22 cellular contexts compared by ENCODE assay signal in the genomic region with DNA sequence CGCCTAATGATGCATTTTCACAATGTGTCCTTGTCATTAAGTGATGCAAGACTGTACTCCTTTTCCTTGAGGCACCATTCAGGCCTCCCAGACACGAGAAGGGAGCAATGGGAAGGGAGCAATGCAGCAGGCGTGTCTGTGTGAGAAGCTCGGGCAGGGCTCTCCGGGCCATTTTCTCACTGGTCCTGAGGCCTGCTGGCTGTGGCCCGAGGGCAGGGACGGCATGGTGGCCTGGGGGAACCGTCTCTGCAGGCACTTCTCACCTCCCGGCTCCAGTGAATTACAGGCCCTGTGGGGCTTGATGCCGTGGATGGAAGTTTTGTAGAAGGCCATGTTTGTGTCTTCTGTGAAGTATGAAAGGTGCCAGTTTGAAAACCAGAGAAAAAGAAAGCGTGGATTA.
"Had no signal": no experiment of that assay in that cellular context is flagged by ENCODE, and none has a peak within 500 bp of the region (broad histone marks: within the 10 kb centered on the region; RNA-seq: fewer than 3 reads in every experiment).

No MANE protein-coding gene starts in this region.

- H3K36me3 ChIP-seq: neutrophil, thoracic aorta had no signal

- H3K9me3 ChIP-seq: heart left ventricle, neutrophil, psoas muscle, sigmoid colon, stomach, thoracic aorta had no signal

- H3K4me1 Mint-ChIP-seq: endodermal cell, memory B cell, mesothelial cell of epicardium had no signal

- H3K27me3 ChIP-seq: heart left ventricle, neutrophil, stomach had no signal

- ATAC-seq: left colon, natural killer cell, psoas muscle had no signal

- H3K9me3 Mint-ChIP-seq: endodermal cell, memory B cell, mesothelial cell of epicardium, natural killer cell had no signal

- H3K4me3 Mint-ChIP-seq: endodermal cell, memory B cell, mesothelial cell of epicardium, natural killer cell had no signal

- H3K4me3 ChIP-seq: coronary artery, heart left ventricle, psoas muscle, sigmoid colon, skin epidermis, stomach, thoracic aorta had no signal

- H3K36me3 Mint-ChIP-seq: memory B cell, mesothelial cell of epicardium, natural killer cell had no signal

- H3K27ac Mint-ChIP-seq: endodermal cell, memory B cell, mesothelial cell of epicardium, natural killer cell had no signal

- DNase-seq: central memory CD4-positive, alpha-beta T cell; effector CD4-positive, alpha-beta T cell; endodermal cell; erythroblast; foreskin melanocyte; heart left ventricle; hippocampal formation; left colon; natural killer cell; psoas muscle; retina; sigmoid colon; stimulated activated CD4-positive, alpha-beta T cell treated with anti-CD3 and anti-CD28 coated beads, Interleukin-2, amount 100 ng/mL, for 24 hours; stimulated activated naive CD4-positive, alpha-beta T cell; stomach; substantia nigra had no signal

- H3K27ac ChIP-seq: coronary artery, heart left ventricle, neutrophil, psoas muscle, sigmoid colon, skin epidermis, stomach, thoracic aorta had no signal

- H3K4me1 ChIP-seq: psoas muscle, stomach had no signal
